In genomic region chr12:49838973-49839633, GRCh38 we compare ENCODE assay signal across 8 cellular contexts. TPM values are rescaled to one million over a fixed set of nuclear protein-coding genes. Genes with fewer than 3 reads are reported as not detected.
DNase-seq lines count a peak whose midpoint lies in the region; ATAC-seq, FAIRE-seq and TF ChIP-seq lines count a peak whose summit lies in the region.

No MANE protein-coding gene starts in this region.

- H3K4me2 ChIP-seq in SU-DHL-6 (ENCODE audit: low read depth, low read length, poor library complexity, severe bottlenecking) = no peak overlapping the region

- TF ChIP-seq POLR2A in erythroblast (IDR thresholded peaks at IDR 0.05; ENCODE audit: low read length) = no peak

- H3K9me2 ChIP-seq in SU-DHL-6 (replicated peaks; ENCODE audit: insufficient read depth, low read length) = no peaks in the 10 kb centered on the region

- peak; percentile 75 for TF ChIP-seq CTCF in SU-DHL-6 (IDR thresholded peaks at IDR 0.05; ENCODE audit: insufficient read depth, low read length, poor library complexity, severe bottlenecking)

- no peak overlapping the region for H2AFZ ChIP-seq in SU-DHL-6 (ENCODE audit: low read depth, low read length, severe bottlenecking)

- no peak for ATAC-seq in HG02588 (IDR thresholded peaks at IDR 0.05; ENCODE audit: unreplicated experiment)

- no peak overlapping the region for H3K27ac ChIP-seq in SU-DHL-6 (ENCODE audit: low read depth, low read length)

- no peak overlapping the region for H3K9ac ChIP-seq in SU-DHL-6 (ENCODE audit: low read length)

- no peaks in the 10 kb centered on the region for H3K9me3 ChIP-seq in SU-DHL-6 (ENCODE audit: insufficient read depth, low read length)

- H3K4me3 ChIP-seq in SU-DHL-6 (ENCODE audit: insufficient read depth, low read length, poor library complexity, severe bottlenecking) = no peak overlapping the region

- H3F3A ChIP-seq in SU-DHL-6 (ENCODE audit: insufficient read depth) = peaks cover 20% of the 10 kb centered on the region

- H3K79me2 ChIP-seq in SU-DHL-6 (ENCODE audit: insufficient read depth, low read length) = no peaks in the 10 kb centered on the region

- no peaks in the 10 kb centered on the region for H3K36me3 ChIP-seq in SU-DHL-6 (ENCODE audit: low read length)

- DNase-seq in SIG-M5 treated with dmso at 0.1 percent for 504 hours (lab: John Stamatoyannopoulos, UW; ENCODE audit: unreplicated experiment) (peak; percentile 71), SIG-M5 (lab: John Stamatoyannopoulos, UW) (no peak), HTR-8/SVneo (ENCODE audit: insufficient read length, low spot score) (peak; percentile 45), erythroblast (lab: John Stamatoyannopoulos, UW) (peak; percentile 42 to 61), pons (ENCODE audit: low spot score) (peak; percentile 66), cerebellum (ENCODE audit: low spot score) (no peak)

- no peaks in the 10 kb centered on the region for H3K27me3 ChIP-seq in SU-DHL-6 (ENCODE audit: low read length)

- H4K20me1 ChIP-seq in SU-DHL-6 (ENCODE audit: low read depth, low read length) = no peaks in the 10 kb centered on the region

- no peak for FAIRE-seq in HTR-8/SVneo (lab: Jason Lieb, UNC)

RNA-seq across cellular contexts. Expression of gene BCDIN3D, which starts 3.8 kb away (rescaled TPM):
- 5.0 TPM for total RNA-seq in cerebellum

RNA-seq across cellular contexts. Expression of gene NCKAP5L, which starts 10.9 kb away (rescaled TPM):
- 18.4 TPM for total RNA-seq in cerebellum

Comparison
In these comparisons a context has a peak if more than half of its experiments do, and no peak if none do; other contexts are left out.
1. DNase-seq: peak in SIG-M5 treated with dmso at 0.1 percent for 504 hours (single experiment), HTR-8/SVneo (single experiment), erythroblast (2 of 2) and pons (single experiment); none in SIG-M5 (single experiment) and cerebellum (single experiment).